22 cellular contexts compared by ENCODE assay signal in genomic region chr22:28435960-28436359, GRCh38.
"Had no signal": no experiment of that assay in that cellular context is flagged by ENCODE, and none has a peak within 500 bp of the region (broad histone marks: within the 10 kb centered on the region; RNA-seq: fewer than 3 reads in every experiment).

No MANE protein-coding gene starts in this region.

- H3K27ac Mint-ChIP-seq: activated B cell treated with CpG ODN at 0.5 μM for 24 hours; activated CD4-positive, alpha-beta T cell treated with anti-CD3 and anti-CD28 coated beads, Interleukin-2, amount 10 ng/mL, durations not matched to agents 24 days and 14 days; activated CD8-positive, alpha-beta T cell treated with anti-CD3 and anti-CD28 coated beads for 36 hours; activated naive CD8-positive, alpha-beta T cell treated with anti-CD3 and anti-CD28 coated beads for 36 hours; activated T-helper 17 cell treated with anti-CD3 and anti-CD28 coated beads, Interleukin-2, amount 50 U/mL, for 72 hours; stimulated activated naive B cell treated with anti-CD40 and anti-IgM and Interleukin-4, amounts not matched to agents 10 μg/mL and 1 μg/mL and 100 μg/mL, for 72 hours had no signal

- H3K27ac ChIP-seq: gastroesophageal sphincter, spleen, thoracic aorta, upper lobe of left lung had no signal

- H3K9me3 Mint-ChIP-seq: activated B cell treated with CpG ODN at 0.5 μM for 24 hours; activated CD4-positive, alpha-beta T cell treated with anti-CD3 and anti-CD28 coated beads, Interleukin-2, amount 10 ng/mL, durations not matched to agents 24 days and 14 days; activated CD8-positive, alpha-beta T cell treated with anti-CD3 and anti-CD28 coated beads for 36 hours; activated naive CD8-positive, alpha-beta T cell treated with anti-CD3 and anti-CD28 coated beads for 36 hours; activated T-helper 17 cell treated with anti-CD3 and anti-CD28 coated beads, Interleukin-2, amount 50 U/mL, for 72 hours; neural crest cell; stimulated activated naive B cell treated with anti-CD40 and anti-IgM and Interleukin-4, amounts not matched to agents 10 μg/mL and 1 μg/mL and 100 μg/mL, for 72 hours had no signal

- H3K4me1 Mint-ChIP-seq: activated B cell treated with CpG ODN at 0.5 μM for 24 hours; activated T-helper 17 cell treated with anti-CD3 and anti-CD28 coated beads, Interleukin-2, amount 50 U/mL, for 72 hours; stimulated activated naive B cell treated with anti-CD40 and anti-IgM and Interleukin-4, amounts not matched to agents 10 μg/mL and 1 μg/mL and 100 μg/mL, for 72 hours had no signal

- H3K36me3 Mint-ChIP-seq: activated naive CD8-positive, alpha-beta T cell treated with anti-CD3 and anti-CD28 coated beads for 36 hours; stimulated activated naive B cell treated with anti-CD40 and anti-IgM and Interleukin-4, amounts not matched to agents 10 μg/mL and 1 μg/mL and 100 μg/mL, for 72 hours had no signal

- H3K4me3 ChIP-seq: body of pancreas, gastroesophageal sphincter, heart left ventricle, left ventricle myocardium inferior, spleen, thoracic aorta, upper lobe of left lung had no signal

- H3K36me3 ChIP-seq: gastroesophageal sphincter, heart left ventricle, left ventricle myocardium inferior, spleen, thoracic aorta, upper lobe of left lung had no signal

- H3K4me3 Mint-ChIP-seq: activated B cell treated with CpG ODN at 0.5 μM for 24 hours; activated CD4-positive, alpha-beta T cell treated with anti-CD3 and anti-CD28 coated beads, Interleukin-2, amount 10 ng/mL, durations not matched to agents 24 days and 14 days; activated CD8-positive, alpha-beta T cell treated with anti-CD3 and anti-CD28 coated beads for 36 hours; activated naive CD8-positive, alpha-beta T cell treated with anti-CD3 and anti-CD28 coated beads for 36 hours; activated T-helper 17 cell treated with anti-CD3 and anti-CD28 coated beads, Interleukin-2, amount 50 U/mL, for 72 hours; neural crest cell; stimulated activated naive B cell treated with anti-CD40 and anti-IgM and Interleukin-4, amounts not matched to agents 10 μg/mL and 1 μg/mL and 100 μg/mL, for 72 hours had no signal

- DNase-seq: activated B cell treated with CpG ODN at 0.5 μM for 24 hours; activated CD4-positive, alpha-beta T cell treated with anti-CD3 and anti-CD28 coated beads, Interleukin-2, amount 10 ng/mL, durations not matched to agents 24 days and 14 days; activated CD8-positive, alpha-beta T cell treated with anti-CD3 and anti-CD28 coated beads for 36 hours; activated naive CD4-positive, alpha-beta T cell; activated naive CD8-positive, alpha-beta T cell treated with anti-CD3 and anti-CD28 coated beads for 36 hours; activated T-cell treated with anti-CD3 and anti-CD28 coated beads, Interleukin-2, amount 50 U/mL, for 1 hour; amniotic stem cell; caudate nucleus; kidney glomerular epithelial cell; spleen; stimulated activated naive B cell treated with anti-CD40 and anti-IgM and Interleukin-4, amounts not matched to agents 10 μg/mL and 1 μg/mL and 100 μg/mL, for 72 hours; T-helper 1 cell; T-helper 9 cell had no signal

- H3K9me3 ChIP-seq: body of pancreas, gastroesophageal sphincter, heart left ventricle, left ventricle myocardium inferior, spleen, thoracic aorta, upper lobe of left lung had no signal

- ATAC-seq: activated CD8-positive, alpha-beta T cell treated with anti-CD3 and anti-CD28 coated beads for 36 hours; activated T-helper 17 cell treated with anti-CD3 and anti-CD28 coated beads, Interleukin-2, amount 50 U/mL, for 72 hours; gastroesophageal sphincter; sciatic nerve; stimulated activated naive B cell treated with anti-CD40 and anti-IgM and Interleukin-4, amounts not matched to agents 10 μg/mL and 1 μg/mL and 100 μg/mL, for 72 hours had no signal

- H3K27me3 ChIP-seq: body of pancreas, gastroesophageal sphincter, heart left ventricle, spleen, upper lobe of left lung had no signal

- H3K27me3 Mint-ChIP-seq: activated naive CD8-positive, alpha-beta T cell treated with anti-CD3 and anti-CD28 coated beads for 36 hours had no signal
